ENCODE assay signal across 10 cellular contexts in genomic region chr2:134668821-134669220, GRCh38. TPM values are rescaled to one million over a fixed set of nuclear protein-coding genes. Genes with fewer than 3 reads are reported as not detected.
DNase-seq lines count a peak whose midpoint lies in the region; ATAC-seq and TF ChIP-seq lines count a peak whose summit lies in the region.
"Had no signal": no experiment of that assay in that cellular context is flagged by ENCODE, and none has a peak within 500 bp of the region (broad histone marks: within the 10 kb centered on the region; RNA-seq: fewer than 3 reads in every experiment).

No MANE protein-coding gene starts in this region.

- no peak overlapping the region for H2AK5ac ChIP-seq in mesendoderm (ENCODE audit: low read length)

- H3K27ac ChIP-seq in body of pancreas (peak overlapping the region; percentile 4 to 94 (median 89)), mesendoderm (ENCODE audit: low read depth, low read length) (no peak overlapping the region)
- H3K27ac ChIP-seq: parathyroid adenoma had no signal

- no peak overlapping the region for H3K9ac ChIP-seq in mesendoderm (ENCODE audit: low read length)
- H3K9ac ChIP-seq: parathyroid adenoma had no signal

- H3K36me3 ChIP-seq in body of pancreas (replicated peaks in 1 of 2; ENCODE audit: insufficient read depth in 1 of 2, low read depth in 2 of 2) (no peaks in the 10 kb centered on the region), mesendoderm (ENCODE audit: control insufficient read depth, insufficient read depth, low read length) (no peaks in the 10 kb centered on the region)

- no peaks in the 10 kb centered on the region for H3K79me2 ChIP-seq in mesendoderm (ENCODE audit: control insufficient read depth, insufficient read depth, low read length)
- H3K79me2 ChIP-seq: parathyroid adenoma had no signal

- H3K27me3 ChIP-seq in body of pancreas: no peaks in the 10 kb centered on the region
- no peaks in the 10 kb centered on the region for H3K27me3 ChIP-seq in mesendoderm (ENCODE audit: insufficient read depth, low read length, poor library complexity)

- H2BK120ac ChIP-seq in mesendoderm (ENCODE audit: low read depth, low read length): no peak overlapping the region

- no peak overlapping the region for H3K23ac ChIP-seq in mesendoderm (ENCODE audit: low read length)

- H3K56ac ChIP-seq in mesendoderm (ENCODE audit: low read length): no peak overlapping the region

- H3K4me1 ChIP-seq in body of pancreas (peaks cover 72% of the 10 kb centered on the region), mesendoderm (ENCODE audit: control insufficient read depth, low read depth, low read length) (no peaks in the 10 kb centered on the region)

- H3K4ac ChIP-seq in mesendoderm (ENCODE audit: low read depth, low read length): no peak overlapping the region

- no peak overlapping the region for H4K5ac ChIP-seq in mesendoderm (ENCODE audit: low read length)

- peak; percentile 77 to 81 for DNase-seq in activated CD4-positive, alpha-beta T cell treated with anti-CD3 and anti-CD28 coated beads for 4 hours
- DNase-seq in body of pancreas (peak in 1 of 4 donors; percentile 34), pons (ENCODE audit: low spot score) (no peak), GM10266 (ENCODE audit: extremely low spot score) (no peak), mesendoderm (no peak)
- DNase-seq in stimulated activated CD8-positive, alpha-beta memory T cell treated with anti-CD3 and anti-CD28 coated beads, Interleukin-2, amount 100 ng/mL, for 48 hours (ENCODE audit: low read depth in 2 of 2): peak; percentile 56 to 76
- DNase-seq: NCI-H748 treated with DMSO at 0.1 percent for 48 hours had no signal

- intact Hi-C loops in body of pancreas (cut with DNase I): no loop called here

- no peak overlapping the region for H3K4me3 ChIP-seq in body of pancreas
- H3K4me3 ChIP-seq in mesendoderm (ENCODE audit: low read length): no peak overlapping the region

- WGBS in body of pancreas, 2 donors: 86 to 91% methylated on average over 7 of the region's 7 CpGs
- no CpG with 5 or more reads among the region's 7 CpGs for WGBS in mesendoderm (ENCODE audit: extremely low coverage, insufficient coverage, low lambda C conversion rate)

- H3K18ac ChIP-seq in mesendoderm (ENCODE audit: low read length): no peak overlapping the region

- H3K9me3 ChIP-seq in body of pancreas: no peaks in the 10 kb centered on the region

- no peak overlapping the region for H2BK5ac ChIP-seq in mesendoderm (ENCODE audit: low read length)

- ATAC-seq in GM21825 (IDR thresholded peaks at IDR 0.05; ENCODE audit: unreplicated experiment): peak; percentile 56
- no peak for ATAC-seq in body of pancreas
- no peak for ATAC-seq in GM21515 (IDR thresholded peaks at IDR 0.05; ENCODE audit: unreplicated experiment)

- TF ChIP-seq POLR2A in body of pancreas (IDR thresholded peaks at IDR 0.05): no peak

- no peak overlapping the region for H4K8ac ChIP-seq in mesendoderm (ENCODE audit: low read depth, low read length)

- H2BK15ac ChIP-seq in mesendoderm (replicated peaks; ENCODE audit: low read depth): no peak overlapping the region

- no peak overlapping the region for H3K4me2 ChIP-seq in mesendoderm (ENCODE audit: low read length)

- no peaks in the 10 kb centered on the region for H3K79me1 ChIP-seq in mesendoderm (ENCODE audit: low read length)

- no peak for TF ChIP-seq CTCF in body of pancreas (IDR thresholded peaks at IDR 0.05)
- TF ChIP-seq CTCF in GM10266 (IDR thresholded peaks at IDR 0.05; ENCODE audit: control insufficient read depth, insufficient read depth, low read depth, missing control alignments): no peak

RNA-seq across cellular contexts. Expression of gene TMEM163, which starts 50.0 kb away (rescaled TPM):
- 10 to 100 TPM; 16.2 to 27.5 TPM for total RNA-seq in body of pancreas
- polyA plus RNA-seq in mesendoderm (2013, experiment 1 of 2): 0.25 TPM
- polyA plus RNA-seq in mesendoderm (2013, experiment 2 of 2): 0.15 TPM

Comparison
In these comparisons a context has a peak if more than half of its experiments do, and no peak if none do; other contexts are left out.
1. DNase-seq: peak in activated CD4-positive, alpha-beta T cell treated with anti-CD3 and anti-CD28 coated beads for 4 hours (2 of 2) and stimulated activated CD8-positive, alpha-beta memory T cell treated with anti-CD3 and anti-CD28 coated beads, Interleukin-2, amount 100 ng/mL, for 48 hours (2 of 2); none in pons (single experiment), GM10266 (single experiment) and mesendoderm (single experiment).